ENCODE assay signal across 11 cellular contexts in the genomic region with DNA sequence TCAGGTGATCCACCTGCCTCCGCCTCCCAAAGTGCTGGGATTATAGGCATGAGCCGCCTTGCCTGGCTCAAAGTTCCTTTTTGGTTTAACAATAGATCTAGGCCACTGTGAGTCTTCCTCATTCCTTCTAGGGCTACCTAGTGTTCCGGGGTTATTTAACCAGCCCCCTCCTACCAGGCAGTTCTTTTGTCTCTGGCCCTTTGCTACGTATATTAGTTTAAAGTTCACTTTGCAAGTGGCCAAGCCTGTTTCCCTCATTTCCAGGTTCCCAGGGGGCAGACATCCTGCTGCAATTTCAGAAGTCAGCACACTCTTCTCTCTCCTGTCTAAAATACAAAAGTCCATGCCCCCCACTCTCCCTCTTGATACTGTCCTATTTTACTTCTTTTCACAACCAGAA. TPM values are rescaled to one million over a fixed set of nuclear protein-coding genes. Genes with fewer than 3 reads are reported as not detected.
A peak's percentile ranks its signal among the peaks of the same experiment; 100 is the strongest.
DNase-seq lines count a peak whose midpoint lies in the region; ATAC-seq, FAIRE-seq and TF ChIP-seq lines count a peak whose summit lies in the region.
"Not testable (repeated sequence)": the region's sequence is repeated elsewhere in the genome, so short reads cannot be mapped to it uniquely, and the experiment has no call there.
"Had no signal": no experiment of that assay in that cellular context is flagged by ENCODE, and none has a peak within 500 bp of the region (broad histone marks: within the 10 kb centered on the region; RNA-seq: fewer than 3 reads in every experiment).

No MANE protein-coding gene starts in this region.

- not testable (repeated sequence) for BruUV-seq in Caco-2 (replicated peaks; lab: Mats Ljungman, UMichigan); HepG2 (replicated peaks; lab: Mats Ljungman, UMichigan)

- not testable (repeated sequence) for H2AFZ ChIP-seq in GM23338; HepG2 (ENCODE audit: low read length)

- ATAC-seq in GM23338 (peak; percentile 75), WTC11 (peak; percentile 76), esophagus mucosa (peak; percentile 27), HepG2 (peak; percentile 7)

- H3K4me1 ChIP-seq in Caco-2; GM23338 (ENCODE audit: insufficient read depth); HepG2 (ENCODE audit: insufficient read depth, low read length); transverse colon: not testable (repeated sequence)

- not testable (repeated sequence) for H3K36me3 Mint-ChIP-seq in Caco-2 (ENCODE audit: insufficient read depth, unreplicated experiment); GM23338 (ENCODE audit: low read depth); WTC11

- H3K4me2 ChIP-seq in GM23338, result not testable (repeated sequence)
- H3K4me2 ChIP-seq in HepG2 (ENCODE audit: low read depth, low read length), result peak overlapping the region; percentile 32; the same call in 1 of the 2 replicates

- not testable (repeated sequence) for H4K20me1 ChIP-seq in GM23338 (replicated peaks; ENCODE audit: insufficient read depth); HepG2 (ENCODE audit: insufficient read depth, low read length)

- H3K27ac Mint-ChIP-seq in Caco-2 (ENCODE audit: unreplicated experiment); GM23338; WTC11: not testable (repeated sequence)

- not testable (repeated sequence) for TF ChIP-seq POLR2A in HepG2 (IDR thresholded peaks at IDR 0.05; ENCODE audit: insufficient read depth in 1 of 2, low read depth in 2 of 2, low read length in 2 of 2); transverse colon (IDR thresholded peaks at IDR 0.05)

- TF ChIP-seq RAD21 in HepG2 (CRISPR knock-in tag; IDR thresholded peaks at IDR 0.05), result not testable (repeated sequence)

- H3K27me3 ChIP-seq in Caco-2 (replicated peaks; ENCODE audit: control insufficient read depth, insufficient read depth, low read length); GM23338 (ENCODE audit: insufficient read depth); HepG2 (ENCODE audit: control insufficient read depth in 1 of 2, insufficient read depth in 2 of 2, low read length in 2 of 2); transverse colon: not testable (repeated sequence)

- intact Hi-C loops in Caco-2 (cut with micrococcal nuclease; ENCODE audit: unreplicated experiment); HepG2 (cut with micrococcal nuclease; ENCODE audit: unreplicated experiment); transverse colon (cut with DNase I; ENCODE audit: low total_unique reads): not testable (repeated sequence)

- H3F3A ChIP-seq in GM23338 (replicated peaks; ENCODE audit: low read depth), result not testable (repeated sequence)

- H3K27me3 Mint-ChIP-seq in Caco-2 (ENCODE audit: insufficient read depth, unreplicated experiment); GM23338 (ENCODE audit: insufficient read depth, low read depth, poor library complexity); WTC11 (ENCODE audit: low read depth): not testable (repeated sequence)

- not testable (repeated sequence) for H3K9me3 ChIP-seq in Caco-2; HepG2 (ENCODE audit: low read length); transverse colon

- not testable (repeated sequence) for H3K4me3 ChIP-seq in Caco-2 (ENCODE audit: low read depth, low read length); GM23338; HepG2 (replicated peaks in 1 of 3; ENCODE audit: insufficient read depth in 1 of 3, low read depth in 2 of 3, low read length in 3 of 3); transverse colon

- peak; percentile 88 for DNase-seq in Caco-2
- not testable (repeated sequence) for DNase-seq in GM23338 (ENCODE audit: low spot score); HepG2 (ENCODE audit: low spot score)
- DNase-seq in WTC11 (ENCODE audit: low spot score), result peak; percentile 30
- peak; percentile 70 for DNase-seq in mucosa of gallbladder (ENCODE audit: low spot score)
- DNase-seq in transverse colon, result peak; percentile 72

- not testable (repeated sequence) for H3K79me2 ChIP-seq in GM23338 (replicated peaks; ENCODE audit: insufficient read depth); HepG2 (ENCODE audit: insufficient read depth, low read length)

- 2% methylated on average over 2 of the region's 4 CpGs for WGBS in HepG2 (ENCODE audit: low lambda C conversion rate)
- WGBS in transverse colon (ENCODE audit: low coverage in 1 of 2), 2 donors, result 20% methylated on average over 2 of the region's 4 CpGs; no CpG with 5 or more reads in 1 of the 2 donors

- FAIRE-seq in HepG2 (lab: Jason Lieb, UNC), result peak; percentile 68

- not testable (repeated sequence) for H3K4me3 Mint-ChIP-seq in Caco-2 (ENCODE audit: unreplicated experiment); GM23338; WTC11

- H3K36me3 ChIP-seq in Caco-2 (ENCODE audit: control insufficient read depth, insufficient read depth, low read length); GM23338 (ENCODE audit: insufficient read depth); HepG2 (replicated peaks in 1 of 2; ENCODE audit: control insufficient read depth in 1 of 2, insufficient read depth in 2 of 2, low read length in 2 of 2); transverse colon: not testable (repeated sequence)

- not testable (repeated sequence) for H3K9me3 Mint-ChIP-seq in Caco-2 (ENCODE audit: unreplicated experiment); GM23338; WTC11

- not testable (repeated sequence) for H3K4me1 Mint-ChIP-seq in Caco-2 (ENCODE audit: low read depth, unreplicated experiment); GM23338; WTC11

- in situ Hi-C loops in HepG2 (cut with HindIII; ENCODE audit: extremely low pct_ligation_motif_present, low pct_unique_long_range_greater_than_20kb); transverse colon (cut with MboI; ENCODE audit: low pct_ligation_motif_present in 1 of 4, low pct_unique_long_range_greater_than_20kb in 1 of 4, low sequenced_read_pairs in 3 of 4): not testable (repeated sequence)

- TF ChIP-seq EP300 in HepG2 (IDR thresholded peaks at IDR 0.05; ENCODE audit: low read depth in 2 of 2, low read length in 2 of 2); HepG2 (CRISPR knock-in tag; IDR thresholded peaks at IDR 0.05; ENCODE audit: borderline replicate concordance); transverse colon (IDR thresholded peaks at IDR 0.05; ENCODE audit: low read depth): not testable (repeated sequence)

- CTCF ChIA-PET in Caco-2 (lab: Charles Lee); WTC11 (lab: Charles Lee); HepG2 (lab: Yijun Ruan, JAX; ENCODE audit: low intra/inter-chr PET ratio, low total read pairs): not testable (repeated sequence)

- not testable (repeated sequence) for H3K27ac ChIP-seq in GM23338 (ENCODE audit: low read depth); HepG2 (ENCODE audit: extremely low read length, insufficient read depth, low read length); transverse colon

- not testable (repeated sequence) for H3K9me2 ChIP-seq in GM23338 (ENCODE audit: insufficient read depth)

- POLR2A ChIA-PET in Caco-2 (lab: Charles Lee); WTC11 (lab: Charles Lee); HepG2 (lab: Yijun Ruan, JAX): not testable (repeated sequence)

- TF ChIP-seq CTCF in Caco-2 (IDR thresholded peaks at IDR 0.05; ENCODE audit: insufficient read depth in 1 of 2, low read depth in 1 of 2, low read length in 1 of 2, severe bottlenecking in 1 of 2, unreplicated experiment in 1 of 2); GM23338 (conservative IDR thresholded peaks at IDR 0.05; ENCODE audit: low read depth in 2 of 2); WTC11 (IDR thresholded peaks at IDR 0.05); HepG2 (CRISPR knock-in tag; IDR thresholded peaks at IDR 0.05); transverse colon (IDR thresholded peaks at IDR 0.05): not testable (repeated sequence)

- not testable (repeated sequence) for H3K9ac ChIP-seq in HepG2 (ENCODE audit: insufficient read depth, low read depth, low read length)

RNA-seq across cellular contexts. Expression of a gene that starts 3.0 kb away (rescaled TPM):
- 45.2 and 54.7 TPM in 2 replicates for total RNA-seq in Caco-2 (2022)
- total RNA-seq in GM23338 (2014; rRNA removed; shearing (Covaris generic)), result 72.8 and 77.9 TPM in 2 replicates
- polyA plus RNA-seq in GM23338 (2016; fragmentation: Nextera tagmentation; extraction: Ambion mirVana), result 29.7 and 36.1 TPM in 2 replicates
- total RNA-seq in WTC11 (2021), result 60.9 to 79.2 TPM (median 62.1 TPM) in 3 replicates
- total RNA-seq in esophagus mucosa, result 56.2 TPM
- total RNA-seq in HepG2 (2016; rRNA removed; fragmentation: Illumina TruSeq; extraction: Trizol), result 5.2 and 5.5 TPM in 2 replicates
- total RNA-seq in HepG2 (2016; cell fraction: cytosol; rRNA removed; fragmentation: Illumina TruSeq; extraction: Trizol; ENCODE audit: low read depth), result 2.2 and 3.3 TPM in 2 replicates
- 4.7 and 6.9 TPM in 2 replicates for total RNA-seq in HepG2 (2016; cell fraction: insoluble cytoplasmic fraction; rRNA removed; fragmentation: Illumina TruSeq; extraction: Trizol)
- 4.2 and 4.5 TPM in 2 replicates for total RNA-seq in HepG2 (2016; cell fraction: membrane; rRNA removed; fragmentation: Illumina TruSeq; extraction: Trizol)
- 7.1 and 7.5 TPM in 2 replicates for total RNA-seq in HepG2 (2016; cell fraction: nucleus; rRNA removed; fragmentation: Illumina TruSeq; extraction: Trizol)
- polyA plus RNA-seq in HepG2 (2011; rRNA removed), result 6.2 and 7.0 TPM in 2 replicates
- polyA plus RNA-seq in HepG2 (2011; cell fraction: cytosol; rRNA removed), result 2.7 and 4.1 TPM in 2 replicates
- 18.5 and 23.3 TPM in 2 replicates for polyA plus RNA-seq in HepG2 (2011; cell fraction: nucleus; rRNA removed)
- 5.0 and 6.3 TPM in 2 replicates for polyA plus RNA-seq in HepG2 (2012)
- 1.3 and 1.5 TPM in 2 replicates for polyA plus RNA-seq in HepG2 (2016; cell fraction: cytosol; fragmentation: Illumina TruSeq; extraction: Trizol; ENCODE audit: low read depth)
- polyA plus RNA-seq in HepG2 (2016; cell fraction: insoluble cytoplasmic fraction; fragmentation: Illumina TruSeq; extraction: Trizol; ENCODE audit: low read depth), result 6.9 and 7.6 TPM in 2 replicates
- polyA plus RNA-seq in HepG2 (2016; cell fraction: membrane; fragmentation: Illumina TruSeq; extraction: Trizol; ENCODE audit: low read depth), result 2.1 and 2.2 TPM in 2 replicates
- 15.2 and 17.1 TPM in 2 replicates for polyA plus RNA-seq in HepG2 (2016; cell fraction: nucleus; fragmentation: Illumina TruSeq; extraction: Trizol; ENCODE audit: insufficient read depth, low read depth)
- polyA minus RNA-seq in HepG2 (2011; rRNA and poly(A)+ RNA removed; ENCODE audit: low replicate concordance), result 19.1 and 19.3 TPM in 2 replicates
- 6.9 and 9.4 TPM in 2 replicates for polyA minus RNA-seq in HepG2 (2011; cell fraction: cytosol; rRNA and poly(A)+ RNA removed)
- polyA minus RNA-seq in HepG2 (2011; cell fraction: nucleus; rRNA and poly(A)+ RNA removed), result 8.8 and 10.3 TPM in 2 replicates
- total RNA-seq in mucosa of gallbladder, result 47.4 TPM
- 100 to 1,000 TPM in 2 of 4 donors, 10 to 100 TPM in 2; 73.0 to 169 (median 119) TPM for total RNA-seq in transverse colon

RNA-seq across cellular contexts. Expression of a gene that starts 33.8 kb away (rescaled TPM):
- total RNA-seq in Caco-2 (2022) (3.2 and 5.5 TPM in 2 replicates), WTC11 (2021) (1.8 to 9.3 TPM (median 3.3 TPM) in 3 replicates), esophagus mucosa (19.8 TPM), HepG2 (2016; rRNA removed; fragmentation: Illumina TruSeq; extraction: Trizol) (not detected in 2 replicates), mucosa of gallbladder (5.6 TPM), transverse colon (1 to 10 TPM in 2 of 4 donors, not detected in 2; 3.0 to 3.4 TPM)
- 4.3 and 5.1 TPM in 2 replicates for total RNA-seq in GM23338 (2014; rRNA removed; shearing (Covaris generic))
- polyA plus RNA-seq in GM23338 (2016; fragmentation: Nextera tagmentation; extraction: Ambion mirVana) (9.6 and 15.2 TPM in 2 replicates), HepG2 (2011; rRNA removed) (not detected in 2 replicates)
- 1.5 TPM in 1 of 2 replicates, not detected in the other for total RNA-seq in HepG2 (2016; cell fraction: cytosol; rRNA removed; fragmentation: Illumina TruSeq; extraction: Trizol; ENCODE audit: low read depth)
- total RNA-seq in HepG2 (2016; cell fraction: insoluble cytoplasmic fraction; rRNA removed; fragmentation: Illumina TruSeq; extraction: Trizol), result 1.2 TPM in 1 of 2 replicates, not detected in the other
- total RNA-seq in HepG2 (2016; cell fraction: membrane; rRNA removed; fragmentation: Illumina TruSeq; extraction: Trizol), result 2.2 TPM in 1 of 2 replicates, not detected in the other
- total RNA-seq in HepG2 (2016; cell fraction: nucleus; rRNA removed; fragmentation: Illumina TruSeq; extraction: Trizol), result not detected in 2 replicates
- not detected in 2 replicates for polyA plus RNA-seq in HepG2 (2011; cell fraction: cytosol; rRNA removed)
- not detected in 2 replicates for polyA plus RNA-seq in HepG2 (2011; cell fraction: nucleus; rRNA removed)
- not detected in 2 replicates for polyA plus RNA-seq in HepG2 (2012)
- polyA plus RNA-seq in HepG2 (2016; cell fraction: cytosol; fragmentation: Illumina TruSeq; extraction: Trizol; ENCODE audit: low read depth), result not detected in 2 replicates
- not detected in 2 replicates for polyA plus RNA-seq in HepG2 (2016; cell fraction: insoluble cytoplasmic fraction; fragmentation: Illumina TruSeq; extraction: Trizol; ENCODE audit: low read depth)
- polyA plus RNA-seq in HepG2 (2016; cell fraction: membrane; fragmentation: Illumina TruSeq; extraction: Trizol; ENCODE audit: low read depth), result not detected in 2 replicates
- not detected in 2 replicates for polyA plus RNA-seq in HepG2 (2016; cell fraction: nucleus; fragmentation: Illumina TruSeq; extraction: Trizol; ENCODE audit: insufficient read depth, low read depth)
- 0.80 and 89.9 TPM in 2 replicates for polyA minus RNA-seq in HepG2 (2011; rRNA and poly(A)+ RNA removed; ENCODE audit: low replicate concordance)
- polyA minus RNA-seq in HepG2 (2011; cell fraction: cytosol; rRNA and poly(A)+ RNA removed), result not detected in 2 replicates
- not detected in 2 replicates for polyA minus RNA-seq in HepG2 (2011; cell fraction: nucleus; rRNA and poly(A)+ RNA removed)

RNA-seq across cellular contexts. Expression of a gene that starts 49.0 kb away (rescaled TPM):
- total RNA-seq in Caco-2 (2022) (1.1 and 1.6 TPM in 2 replicates), WTC11 (2021) (18.1 to 27.9 TPM (median 24.4 TPM) in 3 replicates), esophagus mucosa (0.92 TPM), HepG2 (2016; rRNA removed; fragmentation: Illumina TruSeq; extraction: Trizol) (32.3 and 63.8 TPM in 2 replicates), mucosa of gallbladder (0.40 TPM), transverse colon (under 1 TPM in 1 of 4 donors, not detected in 3; 0.41 TPM)
- 11.4 and 12.7 TPM in 2 replicates for total RNA-seq in GM23338 (2014; rRNA removed; shearing (Covaris generic))
- polyA plus RNA-seq in GM23338 (2016; fragmentation: Nextera tagmentation; extraction: Ambion mirVana) (4.9 and 9.7 TPM in 2 replicates), HepG2 (2011; rRNA removed) (33.3 and 48.2 TPM in 2 replicates)
- 7.6 and 8.8 TPM in 2 replicates for total RNA-seq in HepG2 (2016; cell fraction: cytosol; rRNA removed; fragmentation: Illumina TruSeq; extraction: Trizol; ENCODE audit: low read depth)
- 34.6 and 61.6 TPM in 2 replicates for total RNA-seq in HepG2 (2016; cell fraction: insoluble cytoplasmic fraction; rRNA removed; fragmentation: Illumina TruSeq; extraction: Trizol)
- total RNA-seq in HepG2 (2016; cell fraction: membrane; rRNA removed; fragmentation: Illumina TruSeq; extraction: Trizol), result 25.9 and 27.1 TPM in 2 replicates
- total RNA-seq in HepG2 (2016; cell fraction: nucleus; rRNA removed; fragmentation: Illumina TruSeq; extraction: Trizol), result 48.0 and 57.4 TPM in 2 replicates
- polyA plus RNA-seq in HepG2 (2011; cell fraction: cytosol; rRNA removed), result 37.9 and 40.0 TPM in 2 replicates
- polyA plus RNA-seq in HepG2 (2011; cell fraction: nucleus; rRNA removed), result 48.0 and 53.5 TPM in 2 replicates
- 16.6 and 28.9 TPM in 2 replicates for polyA plus RNA-seq in HepG2 (2012)
- polyA plus RNA-seq in HepG2 (2016; cell fraction: cytosol; fragmentation: Illumina TruSeq; extraction: Trizol; ENCODE audit: low read depth), result 6.9 and 7.7 TPM in 2 replicates
- 34.3 and 36.7 TPM in 2 replicates for polyA plus RNA-seq in HepG2 (2016; cell fraction: insoluble cytoplasmic fraction; fragmentation: Illumina TruSeq; extraction: Trizol; ENCODE audit: low read depth)
- polyA plus RNA-seq in HepG2 (2016; cell fraction: membrane; fragmentation: Illumina TruSeq; extraction: Trizol; ENCODE audit: low read depth), result 21.4 and 22.0 TPM in 2 replicates
- polyA plus RNA-seq in HepG2 (2016; cell fraction: nucleus; fragmentation: Illumina TruSeq; extraction: Trizol; ENCODE audit: insufficient read depth, low read depth), result 116 and 122 TPM in 2 replicates
- polyA minus RNA-seq in HepG2 (2011; rRNA and poly(A)+ RNA removed; ENCODE audit: low replicate concordance), result 2.6 and 50.7 TPM in 2 replicates
- polyA minus RNA-seq in HepG2 (2011; cell fraction: cytosol; rRNA and poly(A)+ RNA removed), result 11.6 and 15.7 TPM in 2 replicates
- polyA minus RNA-seq in HepG2 (2011; cell fraction: nucleus; rRNA and poly(A)+ RNA removed), result 7.5 and 10.8 TPM in 2 replicates
- total RNA-seq: B cell; CD4-positive, alpha-beta T cell; CD8-positive, alpha-beta T cell had no signal

RNA-seq across cellular contexts. Expression of a gene that starts 51.8 kb away (rescaled TPM):
- total RNA-seq in Caco-2 (2022), result 5.3 and 9.1 TPM in 2 replicates
- total RNA-seq in GM23338 (2014; rRNA removed; shearing (Covaris generic)), result 3.0 and 5.2 TPM in 2 replicates
- polyA plus RNA-seq in GM23338 (2016; fragmentation: Nextera tagmentation; extraction: Ambion mirVana), result 3.3 and 3.8 TPM in 2 replicates
- 1.4 to 3.6 TPM (median 3.2 TPM) in 3 replicates for total RNA-seq in WTC11 (2021)
- total RNA-seq in esophagus mucosa, result 9.6 TPM
- total RNA-seq in HepG2 (2016; rRNA removed; fragmentation: Illumina TruSeq; extraction: Trizol), result not detected in 2 replicates
- 0.10 TPM in 1 of 2 replicates, not detected in the other for total RNA-seq in HepG2 (2016; cell fraction: cytosol; rRNA removed; fragmentation: Illumina TruSeq; extraction: Trizol; ENCODE audit: low read depth)
- total RNA-seq in HepG2 (2016; cell fraction: insoluble cytoplasmic fraction; rRNA removed; fragmentation: Illumina TruSeq; extraction: Trizol), result 0.11 TPM in 1 of 2 replicates, not detected in the other
- 0.10 TPM in 1 of 2 replicates, not detected in the other for total RNA-seq in HepG2 (2016; cell fraction: membrane; rRNA removed; fragmentation: Illumina TruSeq; extraction: Trizol)
- 2.0 TPM in 1 of 2 replicates, not detected in the other for total RNA-seq in HepG2 (2016; cell fraction: nucleus; rRNA removed; fragmentation: Illumina TruSeq; extraction: Trizol)
- not detected in 2 replicates for polyA plus RNA-seq in HepG2 (2011; rRNA removed)
- not detected in 2 replicates for polyA plus RNA-seq in HepG2 (2011; cell fraction: cytosol; rRNA removed)
- 0.13 and 0.14 TPM in 2 replicates for polyA plus RNA-seq in HepG2 (2011; cell fraction: nucleus; rRNA removed)
- polyA plus RNA-seq in HepG2 (2012), result not detected in 2 replicates
- not detected in 2 replicates for polyA plus RNA-seq in HepG2 (2016; cell fraction: cytosol; fragmentation: Illumina TruSeq; extraction: Trizol; ENCODE audit: low read depth)
- polyA plus RNA-seq in HepG2 (2016; cell fraction: insoluble cytoplasmic fraction; fragmentation: Illumina TruSeq; extraction: Trizol; ENCODE audit: low read depth), result not detected in 2 replicates
- not detected in 2 replicates for polyA plus RNA-seq in HepG2 (2016; cell fraction: membrane; fragmentation: Illumina TruSeq; extraction: Trizol; ENCODE audit: low read depth)
- not detected in 2 replicates for polyA plus RNA-seq in HepG2 (2016; cell fraction: nucleus; fragmentation: Illumina TruSeq; extraction: Trizol; ENCODE audit: insufficient read depth, low read depth)
- polyA minus RNA-seq in HepG2 (2011; rRNA and poly(A)+ RNA removed; ENCODE audit: low replicate concordance), result 0.82 and 1.7 TPM in 2 replicates
- not detected in 2 replicates for polyA minus RNA-seq in HepG2 (2011; cell fraction: cytosol; rRNA and poly(A)+ RNA removed)
- 0.62 and 1.8 TPM in 2 replicates for polyA minus RNA-seq in HepG2 (2011; cell fraction: nucleus; rRNA and poly(A)+ RNA removed)
- 3.3 TPM for total RNA-seq in mucosa of gallbladder
- 10 to 100 TPM in 1 of 4 donors, 1 to 10 TPM in 2, not detected in 1; 3.0 to 11.6 (median 4.9) TPM for total RNA-seq in transverse colon
- polyA plus RNA-seq: BJ had no signal

Comparison
In these comparisons a context has a peak if more than half of its experiments do, and no peak if none do; other contexts are left out.
1. ATAC-seq: peak in every context shown above with its lines; median percentile 76 in WTC11; 75 in GM23338; 27 in esophagus mucosa; 7 in HepG2.